In genomic region chr11:34859496-34859895, GRCh38 we compare ENCODE assay signal across 15 cellular contexts. TPM values are rescaled to one million over a fixed set of nuclear protein-coding genes. Genes with fewer than 3 reads are reported as not detected.
DNase-seq lines count a peak whose midpoint lies in the region; ATAC-seq and TF ChIP-seq lines count a peak whose summit lies in the region.
"Had no signal": no experiment of that assay in that cellular context is flagged by ENCODE, and none has a peak within 500 bp of the region (broad histone marks: within the 10 kb centered on the region; RNA-seq: fewer than 3 reads in every experiment).

No MANE protein-coding gene starts in this region.

- H3K27ac ChIP-seq in epithelial cell of prostate, result peak overlapping the region; percentile 54
- H3K27ac ChIP-seq in right lobe of liver, result no peak overlapping the region
- peak overlapping the region; percentile 65 for H3K27ac ChIP-seq in suprapubic skin
- H3K27ac ChIP-seq: 22Rv1; BLaER1 treated with 17β-estradiol and CSF1 and Interleukin-3, amounts not matched to agents 10 nM and 100 nM had no signal

- H3K4me3 Mint-ChIP-seq in activated CD8-positive, alpha-beta T cell treated with anti-CD3 and anti-CD28 coated beads, Interleukin-2, amount 10 ng/mL, durations not matched to agents 7 days and 5 days, result no peak overlapping the region
- H3K4me3 Mint-ChIP-seq: HFFc6 had no signal

- no peaks in the 10 kb centered on the region for H3K36me3 Mint-ChIP-seq in activated CD8-positive, alpha-beta T cell treated with anti-CD3 and anti-CD28 coated beads, Interleukin-2, amount 10 ng/mL, durations not matched to agents 7 days and 5 days (ENCODE audit: low read depth)

- H3K9me3 Mint-ChIP-seq in activated CD8-positive, alpha-beta T cell treated with anti-CD3 and anti-CD28 coated beads, Interleukin-2, amount 10 ng/mL, durations not matched to agents 7 days and 5 days (ENCODE audit: insufficient read depth), result no peaks in the 10 kb centered on the region
- H3K9me3 Mint-ChIP-seq: HFFc6 had no signal

- TF ChIP-seq EP300 in suprapubic skin (IDR thresholded peaks at IDR 0.05), result no peak

- peak; percentile 19 for DNase-seq in NCI-H146 (lab: John Stamatoyannopoulos, UW)
- DNase-seq in NCI-H146 treated with DMSO at 0.1 percent for 48 hours (lab: John Stamatoyannopoulos, UW; ENCODE audit: unreplicated experiment), result no peak
- DNase-seq in epithelial cell of prostate (ENCODE audit: low read depth, low spot score), result no peak
- DNase-seq in right lobe of liver, result no peak
- DNase-seq in suprapubic skin (ENCODE audit: low spot score in 2 of 2), result no peak
- DNase-seq in activated CD8-positive, alpha-beta T cell treated with anti-CD3 and anti-CD28 coated beads, Interleukin-2, amount 10 ng/mL, durations not matched to agents 7 days and 5 days, result no peak
- DNase-seq in GM03348 (ENCODE audit: low spot score), result no peak
- DNase-seq: DMS 273 treated with DMSO at 0.1 percent for 48 hours, HFFc6, Karpas-422, NCI-H1105 treated with DMSO at 0.1 percent for 48 hours, NCI-H1930 had no signal

- 15% methylated on average over 2 of the region's 2 CpGs for WGBS in right lobe of liver (ENCODE audit: insufficient coverage, low coverage, low lambda C conversion rate, missing lambda C conversion rate)
- 51% methylated on average over 2 of the region's 2 CpGs for whole genome bisulfite sequencing in suprapubic skin

- peak; percentile 56 to 77 (median 65) for ATAC-seq in right lobe of liver
- no peak for ATAC-seq in activated CD8-positive, alpha-beta T cell treated with anti-CD3 and anti-CD28 coated beads, Interleukin-2, amount 10 ng/mL, durations not matched to agents 7 days and 5 days
- no peak for ATAC-seq in HG02588 (IDR thresholded peaks at IDR 0.05; ENCODE audit: unreplicated experiment)

- H3K4me1 Mint-ChIP-seq in activated CD8-positive, alpha-beta T cell treated with anti-CD3 and anti-CD28 coated beads, Interleukin-2, amount 10 ng/mL, durations not matched to agents 7 days and 5 days (ENCODE audit: low read depth), result no peaks in the 10 kb centered on the region

- POLR2A ChIA-PET in activated CD8-positive, alpha-beta T cell treated with anti-CD3 and anti-CD28 coated beads, Interleukin-2, amount 10 ng/mL, durations not matched to agents 7 days and 5 days (lab: Charles Lee), result no interaction called here

- H3K4me1 ChIP-seq in right lobe of liver, result peaks cover 0 to 33% (median 0%) of the 10 kb centered on the region in 4 donors
- peaks cover 48% of the 10 kb centered on the region for H3K4me1 ChIP-seq in suprapubic skin

- TF ChIP-seq CTCF in right lobe of liver (IDR thresholded peaks at IDR 0.05) (no peak), suprapubic skin (IDR thresholded peaks at IDR 0.05) (no peak)

- peaks cover 8% of the 10 kb centered on the region for H3K27me3 Mint-ChIP-seq in activated CD8-positive, alpha-beta T cell treated with anti-CD3 and anti-CD28 coated beads, Interleukin-2, amount 10 ng/mL, durations not matched to agents 7 days and 5 days (ENCODE audit: low read depth)

- H3K27me3 ChIP-seq in right lobe of liver (no peaks in the 10 kb centered on the region), suprapubic skin (no peaks in the 10 kb centered on the region)
- H3K27me3 ChIP-seq: BLaER1 treated with 17β-estradiol and CSF1 and Interleukin-3, amounts not matched to agents 10 nM and 100 nM had no signal

- CTCF ChIA-PET in activated CD8-positive, alpha-beta T cell treated with anti-CD3 and anti-CD28 coated beads, Interleukin-2, amount 10 ng/mL, durations not matched to agents 7 days and 5 days (lab: Charles Lee), result no interaction called here

- intact Hi-C loops in right lobe of liver (cut with DNase I), result no loop called here

- H3K4me3 ChIP-seq in right lobe of liver, result no peak overlapping the region
- H3K4me3 ChIP-seq in suprapubic skin, result no peak overlapping the region
- H3K4me3 ChIP-seq: BLaER1 treated with 17β-estradiol and CSF1 and Interleukin-3, amounts not matched to agents 10 nM and 100 nM had no signal

- TF ChIP-seq POLR2A in right lobe of liver (IDR thresholded peaks at IDR 0.05) (no peak), suprapubic skin (IDR thresholded peaks at IDR 0.05) (no peak)

- H3K27ac Mint-ChIP-seq in activated CD8-positive, alpha-beta T cell treated with anti-CD3 and anti-CD28 coated beads, Interleukin-2, amount 10 ng/mL, durations not matched to agents 7 days and 5 days, result no peak overlapping the region
- H3K27ac Mint-ChIP-seq: HFFc6 had no signal

- no peaks in the 10 kb centered on the region for H3K36me3 ChIP-seq in right lobe of liver
- H3K36me3 ChIP-seq in suprapubic skin, result no peaks in the 10 kb centered on the region
- H3K36me3 ChIP-seq: BLaER1 treated with 17β-estradiol and CSF1 and Interleukin-3, amounts not matched to agents 10 nM and 100 nM had no signal

- H3K9me3 ChIP-seq in right lobe of liver (no peaks in the 10 kb centered on the region), suprapubic skin (no peaks in the 10 kb centered on the region)
- H3K9me3 ChIP-seq: BLaER1 treated with 17β-estradiol and CSF1 and Interleukin-3, amounts not matched to agents 10 nM and 100 nM had no signal

RNA-seq across cellular contexts. Expression of gene APIP, which starts 56.7 kb away (rescaled TPM):
- 10 to 100 TPM in 5 of 6 experiments, 1 to 10 TPM in 1; 9.4 to 19.7 (median 14.5) TPM for total RNA-seq in right lobe of liver
- total RNA-seq in suprapubic skin, result 10 to 100 TPM; 12.3 to 21.5 (median 19.4) TPM
- total RNA-seq in activated CD8-positive, alpha-beta T cell treated with anti-CD3 and anti-CD28 coated beads, Interleukin-2, amount 10 ng/mL, durations not matched to agents 7 days and 5 days, result 10 to 100 TPM; 31.1 to 34.2 TPM

RNA-seq across cellular contexts. Expression of gene PDHX, which starts 56.9 kb away (rescaled TPM):
- total RNA-seq in right lobe of liver (10 to 100 TPM; 21.3 to 31.3 (median 28.8) TPM), suprapubic skin (10 to 100 TPM; 19.7 to 37.7 (median 23.8) TPM)
- 10 to 100 TPM; 32.3 TPM for total RNA-seq in activated CD8-positive, alpha-beta T cell treated with anti-CD3 and anti-CD28 coated beads, Interleukin-2, amount 10 ng/mL, durations not matched to agents 7 days and 5 days

Comparison
In these comparisons a context has a peak if more than half of its experiments do, and no peak if none do; other contexts are left out.
1. H3K27ac ChIP-seq: peak in epithelial cell of prostate (single experiment) and suprapubic skin (single experiment); none in right lobe of liver (0 of 3).
2. ATAC-seq: peak in right lobe of liver (4 of 4); none in activated CD8-positive, alpha-beta T cell treated with anti-CD3 and anti-CD28 coated beads, Interleukin-2, amount 10 ng/mL, durations not matched to agents 7 days and 5 days (single experiment) and HG02588 (single experiment).